ENCODE assay signal across 8 cellular contexts in the genomic region with DNA sequence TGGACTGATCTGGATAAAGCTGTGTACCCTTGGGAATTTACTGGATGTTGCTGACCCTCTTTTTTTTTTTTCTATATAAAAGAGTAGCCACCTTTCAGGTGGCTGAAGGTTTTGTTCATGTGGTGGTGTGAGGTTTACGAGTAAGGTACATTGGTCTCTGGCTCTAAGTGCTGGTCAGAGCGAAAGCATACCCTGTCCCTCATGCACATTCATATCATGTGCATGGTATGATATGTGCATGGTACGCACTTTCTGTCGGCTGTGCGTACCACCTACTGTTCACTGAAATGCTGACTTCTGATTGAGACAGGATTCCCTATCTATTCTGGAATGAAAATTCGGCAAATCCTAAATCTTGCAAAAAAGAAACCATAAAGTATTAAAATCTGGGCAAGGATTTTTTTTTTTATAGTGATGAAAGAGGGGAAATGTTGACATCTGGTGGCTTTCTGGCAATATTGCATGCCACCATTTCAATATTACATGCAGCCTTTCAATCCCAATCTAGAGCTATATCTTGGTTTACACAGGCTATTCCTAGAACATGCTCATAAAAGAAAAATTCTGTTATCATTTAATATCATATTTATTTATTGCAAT. TPM values are rescaled to one million over a fixed set of nuclear protein-coding genes. Genes with fewer than 3 reads are reported as not detected.
DNase-seq lines count a peak whose midpoint lies in the region; ATAC-seq, FAIRE-seq and TF ChIP-seq lines count a peak whose summit lies in the region.

No MANE protein-coding gene starts in this region.

- peak; percentile 28 for ATAC-seq in GM18511 (IDR thresholded peaks at IDR 0.05; ENCODE audit: unreplicated experiment)
- peak; percentile 55 for ATAC-seq in mucosa of descending colon
- no peak for ATAC-seq in stimulated activated naive CD8-positive, alpha-beta T cell treated with anti-CD3 and anti-CD28 coated beads, Interleukin-15, Interleukin-2, amounts not matched to agents 100 U/mL and 50 U/mL, for 24 hours
- no peak for ATAC-seq in GM19467 (IDR thresholded peaks at IDR 0.05; ENCODE audit: unreplicated experiment)

- DNase-seq in AG04450 (ENCODE audit: low read depth, low spot score) (no peak), Kasumi-1 (lab: John Stamatoyannopoulos, UW) (peak; percentile 38 to 52), bronchial epithelial cell (ENCODE audit: low read depth) (peak; percentile 23), mucosa of descending colon (peak in 1 of 3 donors; percentile 27), GM19238 (ENCODE audit: insufficient read length, low spot score) (no peak)
- no peak for DNase-seq in stimulated activated naive CD8-positive, alpha-beta T cell treated with anti-CD3 and anti-CD28 coated beads, Interleukin-15, Interleukin-2, amounts not matched to agents 100 U/mL and 50 U/mL, for 24 hours

- POLR2A ChIA-PET in AG04450 (lab: Yijun Ruan, JAX), result no interaction called here

- H3K9me3 ChIP-seq in AG04450 (ENCODE audit: control insufficient read depth, insufficient read depth, low read length), result no peaks in the 10 kb centered on the region
- H3K9me3 ChIP-seq in mucosa of descending colon, result no peaks in the 10 kb centered on the region

- intact Hi-C loops in mucosa of descending colon (cut with DNase I, micrococcal nuclease), result loop anchor here in 1 of 2 donors (10.0 kb wide), 1 partner anchor 72 kb away; the partner anchor contains the start of gene TLR3

- no peak overlapping the region for H3K4me3 ChIP-seq in AG04450 (ENCODE audit: low read depth, low read length)
- H3K4me3 ChIP-seq in bronchial epithelial cell (ENCODE audit: low read depth, low read length), result no peak overlapping the region
- H3K4me3 ChIP-seq in mucosa of descending colon, result no peak overlapping the region

- no peaks in the 10 kb centered on the region for H3K4me1 ChIP-seq in mucosa of descending colon (ENCODE audit: low read depth)

- TF ChIP-seq CTCF in AG04450 (IDR thresholded peaks at IDR 0.05; ENCODE audit: low read depth, low read length) (peak; percentile 56), bronchial epithelial cell (IDR thresholded peaks at IDR 0.05; ENCODE audit: insufficient read depth, low read length, severe bottlenecking) (peak; percentile 52), mucosa of descending colon (IDR thresholded peaks at IDR 0.05) (peak; percentile 34)

- CTCF ChIA-PET in AG04450 (lab: Charles Lee), result interaction anchor here (0.5 to 1.9 kb wide), 18 partner anchors 9 to 1464 kb away, joined by 3 to 14 read pairs (median 4); partner anchors contain the start of genes CYP4V2 and TLR3

- H3K36me3 ChIP-seq in bronchial epithelial cell (ENCODE audit: control insufficient read depth, insufficient read depth, low read length) (no peaks in the 10 kb centered on the region), mucosa of descending colon (ENCODE audit: low read depth) (no peaks in the 10 kb centered on the region)

- no peaks in the 10 kb centered on the region for H3K27me3 ChIP-seq in AG04450 (ENCODE audit: control insufficient read depth, insufficient read depth, low read length)
- no peaks in the 10 kb centered on the region for H3K27me3 ChIP-seq in bronchial epithelial cell (ENCODE audit: control insufficient read depth, insufficient read depth, low read length)

- no peak overlapping the region for H3K27ac ChIP-seq in AG04450 (ENCODE audit: low read depth, low read length)

- FAIRE-seq in bronchial epithelial cell (lab: Jason Lieb, UNC), result no peak

RNA-seq across cellular contexts. Expression of gene FAM149A, which starts 32.8 kb away (rescaled TPM):
- 0.07 and 0.20 TPM in 2 replicates for polyA plus RNA-seq in AG04450 (2011; rRNA removed)
- polyA minus RNA-seq in AG04450 (2011; rRNA and poly(A)+ RNA removed), result 0.14 TPM in 1 of 2 replicates, not detected in the other
- total RNA-seq in bronchial epithelial cell (0.26 and 0.64 TPM in 2 replicates), mucosa of descending colon (10 to 100 TPM; 13.6 to 18.4 (median 16.3) TPM)

RNA-seq across cellular contexts. Expression of gene CYP4V2, which starts 54.1 kb away (rescaled TPM):
- 3.7 and 4.8 TPM in 2 replicates for polyA plus RNA-seq in AG04450 (2011; rRNA removed)
- polyA minus RNA-seq in AG04450 (2011; rRNA and poly(A)+ RNA removed), result 1.6 and 2.3 TPM in 2 replicates
- 2.2 and 7.4 TPM in 2 replicates for total RNA-seq in bronchial epithelial cell
- total RNA-seq in mucosa of descending colon, result 10 to 100 TPM; 38.4 to 50.8 (median 49.2) TPM

Comparison
In these comparisons a context has a peak if more than half of its experiments do, and no peak if none do; other contexts are left out.
1. DNase-seq: peak in Kasumi-1 (2 of 2) and bronchial epithelial cell (single experiment); none in AG04450 (single experiment), stimulated activated naive CD8-positive, alpha-beta T cell treated with anti-CD3 and anti-CD28 coated beads, Interleukin-15, Interleukin-2, amounts not matched to agents 100 U/mL and 50 U/mL, for 24 hours (single experiment) and GM19238 (single experiment).
2. ATAC-seq: peak in GM18511 (single experiment) and mucosa of descending colon (single experiment); none in stimulated activated naive CD8-positive, alpha-beta T cell treated with anti-CD3 and anti-CD28 coated beads, Interleukin-15, Interleukin-2, amounts not matched to agents 100 U/mL and 50 U/mL, for 24 hours (single experiment) and GM19467 (single experiment).
3. Peak in every context shown above with its lines, with median percentiles within 50 percentile points of each other: CTCF ChIP-seq.